9 cellular contexts compared by ENCODE assay signal in genomic region chr20:45347297-45347935, GRCh38. TPM values are rescaled to one million over a fixed set of nuclear protein-coding genes. Genes with fewer than 3 reads are reported as not detected.
DNase-seq lines count a peak whose midpoint lies in the region; FAIRE-seq and TF ChIP-seq lines count a peak whose summit lies in the region.
"Had no signal": no experiment of that assay in that cellular context is flagged by ENCODE, and none has a peak within 500 bp of the region (broad histone marks: within the 10 kb centered on the region; RNA-seq: fewer than 3 reads in every experiment).

No MANE protein-coding gene starts in this region.

- CTCF ChIA-PET in CD8-positive, alpha-beta memory T cell (lab: Charles Lee), result interaction anchor here (0.9 to 2.2 kb wide), 6 partner anchors 11 to 91 kb away, joined by 3 to 9 read pairs (median 4); no protein-coding TSS in a partner anchor
- CTCF ChIA-PET in SK-N-SH (lab: Yijun Ruan, JAX), result interaction anchor here (0.7 to 3.4 kb wide), 7 partner anchors 13 to 89 kb away, joined by 3 to 22 read pairs (median 4); partner anchors contain the start of gene SYS1

- H4K20me1 ChIP-seq in SK-N-SH (ENCODE audit: insufficient read depth) (peaks cover 5% of the 10 kb centered on the region; the same call in 1 of the 2 replicates), fibroblast of lung (ENCODE audit: control insufficient read depth, extremely low read depth, insufficient read depth, low read length) (no peaks in the 10 kb centered on the region), osteoblast (ENCODE audit: insufficient read depth, low read length) (peaks cover 41% of the 10 kb centered on the region)

- H2AFZ ChIP-seq in SK-N-SH (ENCODE audit: low read depth) (peak overlapping the region; percentile 67), fibroblast of lung (ENCODE audit: low read length) (no peak overlapping the region), osteoblast (ENCODE audit: low read length) (no peak overlapping the region)

- peak overlapping the region; percentile 62 to 91 (median 79) for H3K4me3 Mint-ChIP-seq in CD8-positive, alpha-beta memory T cell

- H3K9me3 ChIP-seq in CD8-positive, alpha-beta memory T cell (ENCODE audit: low read length), result no peaks in the 10 kb centered on the region
- H3K9me3 ChIP-seq in SK-N-SH (no peaks in the 10 kb centered on the region), fibroblast of lung (ENCODE audit: control insufficient read depth, insufficient read depth, low read depth, low read length) (no peaks in the 10 kb centered on the region), osteoblast (ENCODE audit: low read depth, low read length) (no peaks in the 10 kb centered on the region)

- H3K79me2 ChIP-seq in SK-N-SH (ENCODE audit: insufficient read depth), result peaks cover 56% of the 10 kb centered on the region
- peaks cover 57% of the 10 kb centered on the region for H3K79me2 ChIP-seq in fibroblast of lung (ENCODE audit: control insufficient read depth, insufficient read depth, low read length)
- H3K79me2 ChIP-seq in osteoblast (ENCODE audit: insufficient read depth, low read length), result peaks cover 58% of the 10 kb centered on the region

- H3K27me3 Mint-ChIP-seq in CD8-positive, alpha-beta memory T cell, result peaks cover 2 to 3% of the 10 kb centered on the region in 2 donors

- TF ChIP-seq CTCF in SK-N-SH (IDR thresholded peaks at IDR 0.05), result no peak
- TF ChIP-seq CTCF in fibroblast of lung (conservative IDR thresholded peaks at IDR 0.05 in 1 of 2, IDR thresholded peaks at IDR 0.05 in 1 of 2; ENCODE audit: low read depth in 1 of 2, low read length in 2 of 2), result no peak
- TF ChIP-seq CTCF in osteoblast (IDR thresholded peaks at IDR 0.05; ENCODE audit: extremely low read depth, low read depth, low read length), result no peak

- H3K4me1 ChIP-seq in CD8-positive, alpha-beta memory T cell (ENCODE audit: insufficient read depth, low read length), result peaks cover 8% of the 10 kb centered on the region
- H3K4me1 ChIP-seq in SK-N-SH (ENCODE audit: control insufficient read depth in 1 of 2, insufficient read depth in 2 of 2, low read depth in 1 of 2, low read length in 1 of 2) (peaks cover 47 to 51% of the 10 kb centered on the region in 2 experiments), fibroblast of lung (ENCODE audit: control insufficient read depth, extremely low read depth, insufficient read depth, low read length) (peaks cover 21% of the 10 kb centered on the region), osteoblast (ENCODE audit: insufficient read depth, low read length) (peaks cover 52% of the 10 kb centered on the region)

- 47% methylated on average over 6 of the region's 10 CpGs for WGBS in SK-N-SH (ENCODE audit: low lambda C conversion rate)

- peak overlapping the region; percentile 96 for H3K9ac ChIP-seq in SK-N-SH
- peak overlapping the region; percentile 88 for H3K9ac ChIP-seq in fibroblast of lung (ENCODE audit: insufficient read depth, low read length)

- peak overlapping the region in 5 of 8 donors; percentile 38 to 63 (median 47) for H3K27ac Mint-ChIP-seq in CD8-positive, alpha-beta memory T cell

- H3K4me3 ChIP-seq in CD8-positive, alpha-beta memory T cell (ENCODE audit: low read length), result peak overlapping the region; percentile 54
- H3K4me3 ChIP-seq in SK-N-SH (ENCODE audit: low read depth in 2 of 2, low read length in 1 of 2) (peak overlapping the region; percentile 72 to 87), fibroblast of lung (replicated peaks in 1 of 4; ENCODE audit: control extremely low read depth in 1 of 4, insufficient read depth in 1 of 4, low read depth in 3 of 4, low read length in 4 of 4) (peak overlapping the region; percentile 96 to 100 (median 98)), osteoblast (ENCODE audit: insufficient read depth, low read length) (peak overlapping the region; percentile 90)

- no peaks in the 10 kb centered on the region for H3K36me3 ChIP-seq in CD8-positive, alpha-beta memory T cell (ENCODE audit: insufficient read depth, low read length)
- H3K36me3 ChIP-seq in SK-N-SH (replicated peaks in 1 of 2; ENCODE audit: control insufficient read depth in 1 of 2, insufficient read depth in 2 of 2, low read length in 1 of 2), result no peaks in the 10 kb centered on the region
- H3K36me3 ChIP-seq in fibroblast of lung (ENCODE audit: control insufficient read depth, insufficient read depth, low read length), result peaks cover 2% of the 10 kb centered on the region
- peaks cover 23% of the 10 kb centered on the region for H3K36me3 ChIP-seq in osteoblast (ENCODE audit: insufficient read depth, low read length)

- no peaks in the 10 kb centered on the region for H3K9me2 ChIP-seq in SK-N-SH

- peak overlapping the region; percentile 96 for H3K4me2 ChIP-seq in SK-N-SH
- H3K4me2 ChIP-seq in fibroblast of lung (ENCODE audit: extremely low read depth, insufficient read depth, low read length), result peak overlapping the region; percentile 95
- peak overlapping the region; percentile 91 for H3K4me2 ChIP-seq in osteoblast (ENCODE audit: insufficient read depth, low read length)

- no peak for TF ChIP-seq RAD21 in SK-N-SH (IDR thresholded peaks at IDR 0.05; ENCODE audit: low read length)

- peak overlapping the region; percentile 54 for H3K27ac ChIP-seq in CD8-positive, alpha-beta memory T cell (ENCODE audit: low read depth, low read length)
- H3K27ac ChIP-seq in SK-N-SH (ENCODE audit: low read depth in 2 of 2, low read length in 1 of 2) (peak overlapping the region; percentile 8 to 60; a peak in 3 of 4 replicates), fibroblast of lung (ENCODE audit: insufficient read depth, low read length) (peak overlapping the region; percentile 83), osteoblast (ENCODE audit: low read depth, low read length) (peak overlapping the region; percentile 100)

- TF ChIP-seq POLR2A in H54 (IDR thresholded peaks at IDR 0.05; ENCODE audit: low read depth, low read length), result no peak

- peaks cover 16% of the 10 kb centered on the region for H3F3A ChIP-seq in SK-N-SH (replicated peaks; ENCODE audit: insufficient read depth)

- no peak for DNase-seq in CD8-positive, alpha-beta memory T cell
- DNase-seq in SK-N-SH (peak; percentile 24), fibroblast of lung (ENCODE audit: low read depth in 2 of 2) (peak in 1 of 2 donors; percentile 18), osteoblast (ENCODE audit: insufficient read length, low spot score, missing footprints) (peak; percentile 82), H54 (ENCODE audit: insufficient read length, low spot score) (no peak), DMS53 treated with DMSO at 0.1 percent for 48 hours (lab: John Stamatoyannopoulos, UW; ENCODE audit: unreplicated experiment) (no peak), Kasumi-1 (lab: John Stamatoyannopoulos, UW) (no peak), 8988T (no peak)

- no peaks in the 10 kb centered on the region for H3K9me3 Mint-ChIP-seq in CD8-positive, alpha-beta memory T cell

- POLR2A ChIA-PET in CD8-positive, alpha-beta memory T cell (lab: Charles Lee), result interaction anchor here (1.6 kb wide), 1 partner anchor 12 kb away, joined by 4 read pairs; no protein-coding TSS in a partner anchor
- POLR2A ChIA-PET in SK-N-SH (lab: Yijun Ruan, JAX), result interaction anchor here (0.7 to 1.2 kb wide), 4 partner anchors 10 to 68 kb away, joined by 3 read pairs; partner anchors contain the start of genes PIGT and SYS1

- FAIRE-seq in H54 (lab: Jason Lieb, UNC), result no peak

- H3K36me3 Mint-ChIP-seq in CD8-positive, alpha-beta memory T cell, result no peaks in the 10 kb centered on the region

- H3K4me1 Mint-ChIP-seq in CD8-positive, alpha-beta memory T cell, result peaks cover 13 to 14% (median 14%) of the 10 kb centered on the region in 3 donors

- no peak for TF ChIP-seq EP300 in SK-N-SH (IDR thresholded peaks at IDR 0.05; ENCODE audit: borderline replicate concordance in 1 of 2, low read depth in 1 of 2, low read length in 1 of 2)

- no peaks in the 10 kb centered on the region for H3K27me3 ChIP-seq in CD8-positive, alpha-beta memory T cell (ENCODE audit: insufficient read depth, low read length, poor library complexity, severe bottlenecking)
- H3K27me3 ChIP-seq in SK-N-SH (ENCODE audit: insufficient read depth) (no peaks in the 10 kb centered on the region), fibroblast of lung (ENCODE audit: control insufficient read depth, insufficient read depth, low read length) (no peaks in the 10 kb centered on the region), osteoblast (ENCODE audit: insufficient read depth, low read length) (no peaks in the 10 kb centered on the region)

RNA-seq across cellular contexts. Expression of gene SDC4, which starts 0.8 kb away (rescaled TPM):
- total RNA-seq in CD8-positive, alpha-beta memory T cell, result 10 to 100 TPM; 91.3 to 98.1 TPM
- 1.5 TPM for polyA plus RNA-seq in CD8-positive, alpha-beta memory T cell
- polyA plus RNA-seq in SK-N-SH (2012; rRNA removed) (131 and 192 TPM in 2 replicates), fibroblast of lung (226 and 312 TPM in 2 replicates)
- polyA plus RNA-seq in SK-N-SH (2012; cell fraction: cytosol; rRNA removed), result 139 and 153 TPM in 2 replicates
- polyA plus RNA-seq in SK-N-SH (2012; cell fraction: nucleus; rRNA removed), result 94.9 and 96.1 TPM in 2 replicates
- total RNA-seq in fibroblast of lung (142 and 175 TPM in 2 replicates), osteoblast (182 and 267 TPM in 2 replicates)
- 220 and 326 TPM in 2 replicates for polyA plus RNA-seq in fibroblast of lung (2012)
- 291 and 339 TPM in 2 replicates for polyA minus RNA-seq in fibroblast of lung (ENCODE audit: low replicate concordance)

RNA-seq across cellular contexts. Expression of gene SYS1, which starts 15.5 kb away (rescaled TPM):
- total RNA-seq in CD8-positive, alpha-beta memory T cell, result 10 to 100 TPM; 48.3 to 54.0 TPM
- polyA plus RNA-seq in CD8-positive, alpha-beta memory T cell, result 40.1 TPM
- polyA plus RNA-seq in SK-N-SH (2012; rRNA removed) (26.5 and 26.9 TPM in 2 replicates), fibroblast of lung (21.9 and 23.4 TPM in 2 replicates)
- polyA plus RNA-seq in SK-N-SH (2012; cell fraction: cytosol; rRNA removed), result 14.0 and 16.3 TPM in 2 replicates
- polyA plus RNA-seq in SK-N-SH (2012; cell fraction: nucleus; rRNA removed), result 12.4 and 20.0 TPM in 2 replicates
- total RNA-seq in fibroblast of lung (20.0 and 20.5 TPM in 2 replicates), osteoblast (26.5 and 31.8 TPM in 2 replicates)
- polyA plus RNA-seq in fibroblast of lung (2012), result 17.7 and 18.4 TPM in 2 replicates
- polyA minus RNA-seq in fibroblast of lung (ENCODE audit: low replicate concordance), result 77.0 and 135 TPM in 2 replicates

RNA-seq across cellular contexts. Expression of gene TP53TG5, which starts 30.7 kb away (rescaled TPM):
- total RNA-seq in CD8-positive, alpha-beta memory T cell, result not detected
- not detected for polyA plus RNA-seq in CD8-positive, alpha-beta memory T cell
- polyA plus RNA-seq in SK-N-SH (2012; rRNA removed) (not detected in 2 replicates), fibroblast of lung (0.14 TPM in 1 of 2 replicates, not detected in the other)
- polyA plus RNA-seq in SK-N-SH (2012; cell fraction: cytosol; rRNA removed), result 0.01 TPM in 1 of 2 replicates, not detected in the other
- not detected in 2 replicates for polyA plus RNA-seq in SK-N-SH (2012; cell fraction: nucleus; rRNA removed)
- total RNA-seq in fibroblast of lung (under 0.01 TPM in 1 of 2 replicates, not detected in the other), osteoblast (not detected in 2 replicates)
- polyA plus RNA-seq in fibroblast of lung (2012), result 0.25 and 0.83 TPM in 2 replicates
- 0.16 TPM in 1 of 2 replicates, not detected in the other for polyA minus RNA-seq in fibroblast of lung (ENCODE audit: low replicate concordance)

RNA-seq across cellular contexts. Expression of gene MATN4, which starts 39.3 kb away (rescaled TPM):
- under 1 TPM in 1 of 2 experiments, not detected in 1; 0.22 TPM for total RNA-seq in CD8-positive, alpha-beta memory T cell
- not detected for polyA plus RNA-seq in CD8-positive, alpha-beta memory T cell
- polyA plus RNA-seq in SK-N-SH (2012; rRNA removed) (0.13 and 0.16 TPM in 2 replicates), fibroblast of lung (0.02 and 0.06 TPM in 2 replicates)
- 0.04 and 0.07 TPM in 2 replicates for polyA plus RNA-seq in SK-N-SH (2012; cell fraction: cytosol; rRNA removed)
- polyA plus RNA-seq in SK-N-SH (2012; cell fraction: nucleus; rRNA removed), result 0.39 and 0.79 TPM in 2 replicates
- total RNA-seq in fibroblast of lung (under 0.01 TPM in 2 replicates), osteoblast (under 0.01 TPM in 1 of 2 replicates, not detected in the other)
- polyA plus RNA-seq in fibroblast of lung (2012), result not detected in 2 replicates
- not detected in 2 replicates for polyA minus RNA-seq in fibroblast of lung (ENCODE audit: low replicate concordance)

RNA-seq across cellular contexts. Expression of gene RBPJL, which starts 40.8 kb away (rescaled TPM):
- total RNA-seq in CD8-positive, alpha-beta memory T cell, result not detected
- polyA plus RNA-seq in CD8-positive, alpha-beta memory T cell, result not detected
- not detected in 2 replicates for polyA plus RNA-seq in SK-N-SH (2012; rRNA removed)
- polyA plus RNA-seq in SK-N-SH (2012; cell fraction: cytosol; rRNA removed), result not detected in 2 replicates
- 0.05 and 0.11 TPM in 2 replicates for polyA plus RNA-seq in SK-N-SH (2012; cell fraction: nucleus; rRNA removed)
- not detected in 2 replicates for total RNA-seq in fibroblast of lung
- polyA plus RNA-seq in fibroblast of lung, result not detected in 2 replicates
- not detected in 2 replicates for polyA plus RNA-seq in fibroblast of lung (2012)
- polyA minus RNA-seq in fibroblast of lung (ENCODE audit: low replicate concordance), result not detected in 2 replicates
- not detected in 2 replicates for total RNA-seq in osteoblast
- total RNA-seq: subcutaneous adipose tissue had no signal

Comparison
In these comparisons a context has a peak if more than half of its experiments do, and no peak if none do; other contexts are left out.
1. DNase-seq: peak in SK-N-SH (single experiment) and osteoblast (single experiment); none in CD8-positive, alpha-beta memory T cell (0 of 5), H54 (single experiment), DMS53 treated with DMSO at 0.1 percent for 48 hours (single experiment), Kasumi-1 (0 of 2) and 8988T (single experiment).
2. H3K27ac ChIP-seq: peak in every context shown above with its lines; median percentile 100 in osteoblast; 83 in fibroblast of lung; 54 in CD8-positive, alpha-beta memory T cell; 34 in SK-N-SH.
3. Peak in every context shown above with its lines, with median percentiles within 50 percentile points of each other: H3K4me3 ChIP-seq and H3K4me2 ChIP-seq.